Comparison of ENCODE assay signal across 8 cellular contexts in the genomic region with DNA sequence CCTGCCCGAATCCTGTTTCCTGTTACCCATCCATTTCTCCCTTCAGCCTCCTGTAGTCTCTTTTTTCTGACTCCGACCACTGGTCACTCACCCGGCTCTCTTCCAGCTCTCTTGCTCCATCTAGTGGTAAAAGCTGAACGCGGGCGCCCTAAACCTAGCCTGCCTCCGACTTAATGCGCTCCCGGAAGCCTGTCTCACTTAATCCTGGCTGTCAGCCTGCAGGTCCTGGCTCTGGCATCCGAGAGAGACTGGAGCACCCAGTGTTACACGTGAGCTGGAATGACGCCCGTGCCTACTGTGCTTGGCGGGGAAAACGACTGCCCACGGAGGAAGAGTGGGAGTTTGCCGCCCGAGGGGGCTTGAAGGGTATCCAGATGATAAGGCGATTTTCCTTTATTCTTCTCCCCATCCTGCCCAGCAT. TPM values are rescaled to one million over a fixed set of nuclear protein-coding genes. Genes with fewer than 3 reads are reported as not detected.
A peak's percentile ranks its signal among the peaks of the same experiment; 100 is the strongest.
DNase-seq lines count a peak whose midpoint lies in the region; ATAC-seq and TF ChIP-seq lines count a peak whose summit lies in the region.

No MANE protein-coding gene starts in this region.

- H3K9me3 ChIP-seq in right atrium auricular region (no peaks in the 10 kb centered on the region), sigmoid colon (no peaks in the 10 kb centered on the region)

- no peaks in the 10 kb centered on the region for H3K27me3 ChIP-seq in right atrium auricular region
- H3K27me3 ChIP-seq in sigmoid colon, result no peaks in the 10 kb centered on the region

- TF ChIP-seq CTCF in right atrium auricular region (IDR thresholded peaks at IDR 0.05), result peak; percentile 81 to 93
- TF ChIP-seq CTCF in sigmoid colon (IDR thresholded peaks at IDR 0.05), result peak; percentile 80 to 95 (median 92)

- H3K27ac ChIP-seq in right atrium auricular region (peak overlapping the region; percentile 45 to 50), sigmoid colon (peak overlapping the region in 3 of 4 donors; percentile 63 to 73 (median 65))

- TF ChIP-seq EP300 in sigmoid colon (IDR thresholded peaks at IDR 0.05), result no peak

- H3K36me3 ChIP-seq in right atrium auricular region (peaks cover 23% of the 10 kb centered on the region), sigmoid colon (peaks cover 3 to 56% (median 25%) of the 10 kb centered on the region in 4 donors)

- intact Hi-C loops in sigmoid colon (cut with DNase I), result loop anchor here (1.0 to 5.0 kb wide), 2 partner anchors 69 to 432 kb away; no protein-coding TSS in a partner anchor

- DNase-seq in NCI-H1417 (lab: John Stamatoyannopoulos, UW) (peak; percentile 56 to 86 (median 64)), NCI-H1417 treated with DMSO at 0.1 percent for 48 hours (lab: John Stamatoyannopoulos, UW) (no peak), NCI-H1105 treated with DMSO at 0.1 percent for 48 hours (lab: John Stamatoyannopoulos, UW) (peak; percentile 47), T-helper 1 cell (peak in 4 of 5 donors; percentile 36 to 52 (median 50)), amniotic epithelial cell (ENCODE audit: low read depth) (peak; percentile 73), right atrium auricular region (ENCODE audit: low spot score) (peak; percentile 90), sigmoid colon (peak; percentile 96)

- H3K4me1 ChIP-seq in right atrium auricular region (peaks cover 0 to 18% of the 10 kb centered on the region in 2 donors), sigmoid colon (peaks cover 0 to 16% (median 12%) of the 10 kb centered on the region in 4 donors)

- H3K4me3 ChIP-seq in right atrium auricular region, result no peak overlapping the region
- no peak overlapping the region for H3K4me3 ChIP-seq in sigmoid colon

- TF ChIP-seq POLR2A in sigmoid colon (IDR thresholded peaks at IDR 0.05), result no peak

- peak; percentile 95 for ATAC-seq in HG02759 (IDR thresholded peaks at IDR 0.05; ENCODE audit: unreplicated experiment)

- 15 to 36% methylated on average over 19 of the region's 19 CpGs for WGBS in sigmoid colon, 2 donors

RNA-seq across cellular contexts. Expression of a gene that starts 10.3 kb away (rescaled TPM):
- total RNA-seq in right atrium auricular region (10 to 100 TPM; 31.7 to 54.9 TPM), sigmoid colon (100 to 1,000 TPM in 2 of 4 donors, 10 to 100 TPM in 2; 87.5 to 107 (median 96.3) TPM)
- 10 to 100 TPM; 24.6 to 93.4 (median 38.8) TPM for polyA plus RNA-seq in sigmoid colon

RNA-seq across cellular contexts. Expression of a gene that starts 18.4 kb away (rescaled TPM):
- total RNA-seq in right atrium auricular region (10 to 100 TPM; 11.7 to 27.3 TPM), sigmoid colon (10 to 100 TPM in 1 of 4 donors, 1 to 10 TPM in 3; 3.2 to 18.7 (median 5.6) TPM)
- polyA plus RNA-seq in sigmoid colon, result 1 to 10 TPM in 1 of 3 donors, under 1 TPM in 1, not detected in 1; 0.60 to 3.8 TPM

RNA-seq across cellular contexts. Expression of a gene that starts 22.8 kb away (rescaled TPM):
- 10 to 100 TPM; 39.3 to 68.1 TPM for total RNA-seq in right atrium auricular region
- 10 to 100 TPM; 67.0 to 93.1 (median 88.5) TPM for total RNA-seq in sigmoid colon
- 100 to 1,000 TPM in 1 of 3 donors, 10 to 100 TPM in 2; 52.9 to 114 (median 72.4) TPM for polyA plus RNA-seq in sigmoid colon

RNA-seq across cellular contexts. Expression of a gene that starts 23.1 kb away (rescaled TPM):
- 10 to 100 TPM in 1 of 2 donors, 1 to 10 TPM in 1; 8.0 to 11.6 TPM for total RNA-seq in right atrium auricular region
- 10 to 100 TPM in 2 of 4 donors, 1 to 10 TPM in 2; 7.2 to 18.8 (median 9.9) TPM for total RNA-seq in sigmoid colon
- 10 to 100 TPM in 1 of 3 donors, 1 to 10 TPM in 2; 7.2 to 15.1 (median 7.2) TPM for polyA plus RNA-seq in sigmoid colon

RNA-seq across cellular contexts. Expression of a gene that starts 31.9 kb away (rescaled TPM):
- 100 to 1,000 TPM; 439 to 485 TPM for total RNA-seq in right atrium auricular region
- 100 to 1,000 TPM; 315 to 508 (median 451) TPM for total RNA-seq in sigmoid colon
- polyA plus RNA-seq in sigmoid colon, result 100 to 1,000 TPM; 636 to 769 (median 665) TPM
